Comparison of ENCODE assay signal across 18 cellular contexts in genomic region chr2:11254100-11254536, GRCh38.
DNase-seq lines count a peak whose midpoint lies in the region; ATAC-seq and TF ChIP-seq lines count a peak whose summit lies in the region.
"Had no signal": no experiment of that assay in that cellular context is flagged by ENCODE, and none has a peak within 500 bp of the region (broad histone marks: within the 10 kb centered on the region; RNA-seq: fewer than 3 reads in every experiment).

No MANE protein-coding gene starts in this region.

- no peak overlapping the region for H3K4me3 Mint-ChIP-seq in WTC11
- no peak overlapping the region for H3K4me3 Mint-ChIP-seq in naive thymus-derived CD4-positive, alpha-beta T cell
- H3K4me3 Mint-ChIP-seq: activated naive CD8-positive, alpha-beta T cell treated with anti-CD3 and anti-CD28 coated beads, Interleukin-2, amount 10 ng/mL, durations not matched to agents 7 days and 5 days; activated T-cell treated with anti-CD3 and anti-CD28 coated beads, Interleukin-2, amount 50 U/mL, for 72 hours; CD4-positive, alpha-beta memory T cell; IgD-negative memory B cell had no signal

- DNase-seq in left ventricle myocardium superior (no peak), left cardiac atrium (no peak), WTC11 (ENCODE audit: low spot score) (no peak), left kidney (ENCODE audit: low read depth, low spot score) (peak; percentile 5), NCI-H510A (lab: John Stamatoyannopoulos, UW) (no peak), NCI-H2081 treated with DMSO at 0.1 percent for 48 hours (lab: John Stamatoyannopoulos, UW) (no peak)
- DNase-seq in naive thymus-derived CD4-positive, alpha-beta T cell: no peak
- DNase-seq in activated naive CD4-positive, alpha-beta T cell (lab: John Stamatoyannopoulos, UW): no peak
- DNase-seq: activated CD4-positive, alpha-beta T cell treated with anti-CD3 and anti-CD28 coated beads, Interleukin-2, amount 50 U/mL, for 48 hours; activated naive CD8-positive, alpha-beta T cell treated with anti-CD3 and anti-CD28 coated beads, Interleukin-2, amount 10 ng/mL, durations not matched to agents 7 days and 5 days; activated T-cell treated with anti-CD3 and anti-CD28 coated beads, Interleukin-2, amount 50 U/mL, for 72 hours; CD4-positive, alpha-beta memory T cell; central memory CD4-positive, alpha-beta T cell; foreskin keratinocyte; SK-N-SH; stomach had no signal

- CTCF ChIA-PET in WTC11 (lab: Charles Lee): no interaction called here
- CTCF ChIA-PET in naive thymus-derived CD4-positive, alpha-beta T cell (lab: Charles Lee): no interaction called here

- H3K36me3 ChIP-seq in naive thymus-derived CD4-positive, alpha-beta T cell (ENCODE audit: control insufficient read depth in 2 of 3, insufficient read depth in 3 of 3, low read length in 3 of 3): no peaks in the 10 kb centered on the region

- no peak overlapping the region for H3K27ac Mint-ChIP-seq in WTC11
- no peak overlapping the region for H3K27ac Mint-ChIP-seq in naive thymus-derived CD4-positive, alpha-beta T cell
- H3K27ac Mint-ChIP-seq: activated naive CD8-positive, alpha-beta T cell treated with anti-CD3 and anti-CD28 coated beads, Interleukin-2, amount 10 ng/mL, durations not matched to agents 7 days and 5 days; activated T-cell treated with anti-CD3 and anti-CD28 coated beads, Interleukin-2, amount 50 U/mL, for 72 hours; IgD-negative memory B cell had no signal

- no peaks in the 10 kb centered on the region for H3K27me3 ChIP-seq in naive thymus-derived CD4-positive, alpha-beta T cell (ENCODE audit: control insufficient read depth in 2 of 2, insufficient read depth in 2 of 2, low read length in 2 of 2)
- H3K27me3 ChIP-seq: foreskin keratinocyte, stomach had no signal

- POLR2A ChIA-PET in WTC11 (lab: Charles Lee): no interaction called here
- POLR2A ChIA-PET in naive thymus-derived CD4-positive, alpha-beta T cell (lab: Charles Lee): no interaction called here

- H3K9me3 ChIP-seq in naive thymus-derived CD4-positive, alpha-beta T cell (ENCODE audit: control insufficient read depth in 2 of 3, low read length in 3 of 3): no peaks in the 10 kb centered on the region
- H3K9me3 ChIP-seq: SK-N-SH, stomach had no signal

- no peak overlapping the region for H3K4me3 ChIP-seq in naive thymus-derived CD4-positive, alpha-beta T cell (ENCODE audit: low read length)
- H3K4me3 ChIP-seq: lung, stomach had no signal

- H3K9me3 Mint-ChIP-seq in WTC11: peaks cover 8% of the 10 kb centered on the region
- peaks cover 0 to 6% (median 2%) of the 10 kb centered on the region in 11 donors for H3K9me3 Mint-ChIP-seq in naive thymus-derived CD4-positive, alpha-beta T cell

- H3K27me3 Mint-ChIP-seq in WTC11 (ENCODE audit: low read depth): no peaks in the 10 kb centered on the region
- no peaks in the 10 kb centered on the region for H3K27me3 Mint-ChIP-seq in naive thymus-derived CD4-positive, alpha-beta T cell
- H3K27me3 Mint-ChIP-seq: activated naive CD8-positive, alpha-beta T cell treated with anti-CD3 and anti-CD28 coated beads, Interleukin-2, amount 10 ng/mL, durations not matched to agents 7 days and 5 days; CD4-positive, alpha-beta memory T cell; IgD-negative memory B cell had no signal

- peaks cover 20% of the 10 kb centered on the region for H3K4me1 Mint-ChIP-seq in WTC11
- peaks cover 0 to 11% (median 8%) of the 10 kb centered on the region in 7 donors for H3K4me1 Mint-ChIP-seq in naive thymus-derived CD4-positive, alpha-beta T cell
- H3K4me1 Mint-ChIP-seq: activated naive CD8-positive, alpha-beta T cell treated with anti-CD3 and anti-CD28 coated beads, Interleukin-2, amount 10 ng/mL, durations not matched to agents 7 days and 5 days had no signal

- H3K4me1 ChIP-seq in naive thymus-derived CD4-positive, alpha-beta T cell (ENCODE audit: control insufficient read depth in 2 of 2, insufficient read depth in 2 of 2, low read length in 2 of 2): no peaks in the 10 kb centered on the region

- intact Hi-C loops in left ventricle myocardium superior (cut with micrococcal nuclease): no loop called here
- intact Hi-C loops in left cardiac atrium (cut with DNase I): no loop called here
- intact Hi-C loops in naive thymus-derived CD4-positive, alpha-beta T cell (cut with micrococcal nuclease): no loop called here

- no peak for TF ChIP-seq CTCF in WTC11 (IDR thresholded peaks at IDR 0.05)

- ATAC-seq in left ventricle myocardium superior (peak; percentile 29), left cardiac atrium (no peak), WTC11 (no peak)
- ATAC-seq in naive thymus-derived CD4-positive, alpha-beta T cell: no peak
- ATAC-seq: activated T-cell treated with anti-CD3 and anti-CD28 coated beads, Interleukin-2, amount 50 U/mL, for 72 hours; foreskin keratinocyte had no signal

- peaks cover 9% of the 10 kb centered on the region for H3K36me3 Mint-ChIP-seq in WTC11
- H3K36me3 Mint-ChIP-seq in naive thymus-derived CD4-positive, alpha-beta T cell: peaks cover 3 to 50% (median 21%) of the 10 kb centered on the region in 5 donors

- no peak overlapping the region for H3K27ac ChIP-seq in naive thymus-derived CD4-positive, alpha-beta T cell (ENCODE audit: low read depth, low read length)
- H3K27ac ChIP-seq: foreskin keratinocyte, stomach had no signal

TF ChIP-seq in WTC11, 78 proteins besides CTCF, POLR2A, EP300 and RAD21:
- TF ChIP-seq SMAD4 (CRISPR knock-in tag; IDR thresholded peaks at IDR 0.05): no peak
- TF ChIP-seq GABPB1 (CRISPR knock-in tag; IDR thresholded peaks at IDR 0.05): 0 out of 2 replicates have a peak, but pooled peaks have one; percentile 22
